Comparison of ENCODE assay signal across 8 cellular contexts in genomic region chr5:64160196-64160595, GRCh38. TPM values are rescaled to one million over a fixed set of nuclear protein-coding genes. Genes with fewer than 3 reads are reported as not detected.
"Had no signal": no experiment of that assay in that cellular context is flagged by ENCODE, and none has a peak within 500 bp of the region (broad histone marks: within the 10 kb centered on the region; RNA-seq: fewer than 3 reads in every experiment).

No MANE protein-coding gene starts in this region.

- FAIRE-seq: HepG2 had no signal

- DNase-seq: GM23248, GOT3, H7, HFFc6, KBM-7 had no signal

- ATAC-seq: HCT116, HepG2 had no signal

RNA-seq across cellular contexts. Expression of gene RNF180, which starts 5.4 kb away (rescaled TPM):
- total RNA-seq: HFFc6 had no signal
- polyA plus RNA-seq: HepG2, IgD-negative memory B cell had no signal
